Comparison of ENCODE assay signal across 1 cellular context in the genomic region with DNA sequence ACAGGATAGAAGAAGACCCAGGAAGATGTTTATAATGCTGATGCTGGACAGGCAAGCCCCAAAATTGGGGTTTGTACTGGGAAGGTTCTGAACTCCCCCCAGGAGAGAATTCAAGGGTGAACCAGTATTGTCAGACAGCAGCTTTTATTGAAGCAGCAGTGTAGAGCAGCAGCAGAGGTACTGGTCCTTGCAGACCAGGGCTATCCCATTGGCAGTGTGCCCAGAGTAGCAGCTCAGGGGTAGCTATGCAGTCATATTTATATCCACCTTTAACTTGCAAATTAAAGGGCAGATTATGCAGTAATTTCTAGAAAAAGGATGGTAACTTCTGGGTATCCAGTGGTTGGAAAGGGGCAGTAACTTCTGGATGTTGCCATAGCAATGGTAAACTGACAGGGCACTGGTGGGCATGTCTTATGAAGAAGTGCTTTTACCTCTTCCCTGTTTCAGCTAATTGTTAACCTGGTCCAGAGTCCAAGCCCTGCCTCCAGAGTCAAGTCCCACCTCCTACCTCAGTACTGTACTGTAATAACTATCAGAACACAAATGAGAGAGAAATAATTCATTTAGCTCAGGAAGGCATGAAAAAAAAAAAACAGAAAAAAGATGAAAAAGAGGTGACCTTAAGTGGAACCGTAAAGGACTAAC.
TF ChIP-seq lines count a peak whose summit lies in the region.

No MANE protein-coding gene starts in this region.

TF ChIP-seq in GM12878, 131 proteins besides CTCF, POLR2A, EP300 and RAD21:
- TF ChIP-seq, protein P1, sequence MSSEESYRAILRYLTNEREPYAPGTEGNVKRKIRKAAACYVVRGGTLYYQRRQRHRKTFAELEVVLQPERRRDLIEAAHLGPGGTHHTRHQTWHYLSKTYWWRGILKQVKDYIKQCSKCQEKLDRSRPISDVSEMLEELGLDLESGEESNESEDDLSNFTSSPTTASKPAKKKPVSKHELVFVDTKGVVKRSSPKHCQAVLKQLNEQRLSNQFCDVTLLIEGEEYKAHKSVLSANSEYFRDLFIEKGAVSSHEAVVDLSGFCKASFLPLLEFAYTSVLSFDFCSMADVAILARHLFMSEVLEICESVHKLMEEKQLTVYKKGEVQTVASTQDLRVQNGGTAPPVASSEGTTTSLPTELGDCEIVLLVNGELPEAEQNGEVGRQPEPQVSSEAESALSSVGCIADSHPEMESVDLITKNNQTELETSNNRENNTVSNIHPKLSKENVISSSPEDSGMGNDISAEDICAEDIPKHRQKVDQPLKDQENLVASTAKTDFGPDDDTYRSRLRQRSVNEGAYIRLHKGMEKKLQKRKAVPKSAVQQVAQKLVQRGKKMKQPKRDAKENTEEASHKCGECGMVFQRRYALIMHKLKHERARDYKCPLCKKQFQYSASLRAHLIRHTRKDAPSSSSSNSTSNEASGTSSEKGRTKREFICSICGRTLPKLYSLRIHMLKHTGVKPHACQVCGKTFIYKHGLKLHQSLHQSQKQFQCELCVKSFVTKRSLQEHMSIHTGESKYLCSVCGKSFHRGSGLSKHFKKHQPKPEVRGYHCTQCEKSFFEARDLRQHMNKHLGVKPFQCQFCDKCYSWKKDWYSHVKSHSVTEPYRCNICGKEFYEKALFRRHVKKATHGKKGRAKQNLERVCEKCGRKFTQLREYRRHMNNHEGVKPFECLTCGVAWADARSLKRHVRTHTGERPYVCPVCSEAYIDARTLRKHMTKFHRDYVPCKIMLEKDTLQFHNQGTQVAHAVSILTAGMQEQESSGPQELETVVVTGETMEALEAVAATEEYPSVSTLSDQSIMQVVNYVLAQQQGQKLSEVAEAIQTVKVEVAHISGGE (CRISPR knock-in tag; IDR thresholded peaks at IDR 0.05), result no peak
- no peak for TF ChIP-seq ZNF384 (IDR thresholded peaks at IDR 0.05; ENCODE audit: borderline replicate concordance, low read depth, low read length)
- no peak for TF ChIP-seq MAX (IDR thresholded peaks at IDR 0.05; ENCODE audit: low read depth, low read length)
- TF ChIP-seq, protein P2, sequence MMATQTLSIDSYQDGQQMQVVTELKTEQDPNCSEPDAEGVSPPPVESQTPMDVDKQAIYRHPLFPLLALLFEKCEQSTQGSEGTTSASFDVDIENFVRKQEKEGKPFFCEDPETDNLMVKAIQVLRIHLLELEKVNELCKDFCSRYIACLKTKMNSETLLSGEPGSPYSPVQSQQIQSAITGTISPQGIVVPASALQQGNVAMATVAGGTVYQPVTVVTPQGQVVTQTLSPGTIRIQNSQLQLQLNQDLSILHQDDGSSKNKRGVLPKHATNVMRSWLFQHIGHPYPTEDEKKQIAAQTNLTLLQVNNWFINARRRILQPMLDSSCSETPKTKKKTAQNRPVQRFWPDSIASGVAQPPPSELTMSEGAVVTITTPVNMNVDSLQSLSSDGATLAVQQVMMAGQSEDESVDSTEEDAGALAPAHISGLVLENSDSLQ (IDR thresholded peaks at IDR 0.05), result 0 out of 2 replicates have a peak, but pooled peaks have one; percentile 23
- TF ChIP-seq ZSCAN29 (IDR thresholded peaks at IDR 0.05), result no peak
- TF ChIP-seq HDAC2 (IDR thresholded peaks at IDR 0.05), result no peak
TF ChIP-seq in GM12878: peak in this region for 1.
